9 cellular contexts compared by ENCODE assay signal in the genomic region with DNA sequence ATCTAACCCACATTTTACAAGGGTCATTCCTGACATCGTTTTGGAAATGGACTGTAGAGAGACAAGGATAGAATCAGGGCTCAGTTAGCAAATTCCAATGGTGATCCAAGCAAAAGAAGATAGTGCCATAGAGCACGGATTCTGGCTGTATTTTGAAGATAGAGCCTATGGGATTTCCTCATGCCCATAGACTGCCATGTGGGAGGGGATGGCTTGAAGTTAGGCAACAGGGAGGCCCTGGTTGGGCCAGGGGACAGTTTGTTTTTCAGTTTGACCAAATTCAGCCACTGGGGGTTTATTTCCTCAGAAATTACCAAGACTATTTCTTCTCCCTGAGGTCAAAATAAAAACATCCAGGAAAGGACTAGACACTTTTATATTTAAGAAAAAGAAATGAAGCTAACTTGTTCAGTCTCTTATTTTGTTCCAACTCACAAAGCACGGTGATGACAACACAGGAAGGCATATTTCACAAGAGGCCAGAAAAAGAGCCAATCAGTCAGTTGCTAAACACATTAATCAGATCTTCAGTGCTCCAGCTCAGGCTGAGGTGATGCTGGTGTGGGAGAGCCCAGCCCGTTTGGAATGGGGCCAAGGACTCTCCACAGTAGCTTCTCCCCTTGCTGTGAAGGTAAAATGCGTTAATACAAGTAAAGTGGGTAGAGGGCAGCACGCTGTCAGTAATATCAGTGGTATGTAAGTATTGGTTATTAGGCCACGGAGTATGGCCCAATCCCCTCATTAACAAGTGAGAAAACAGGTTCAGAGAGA. TPM values are rescaled to one million over a fixed set of nuclear protein-coding genes. Genes with fewer than 3 reads are reported as not detected.
DNase-seq lines count a peak whose midpoint lies in the region; ATAC-seq and TF ChIP-seq lines count a peak whose summit lies in the region.
"Had no signal": no experiment of that assay in that cellular context is flagged by ENCODE, and none has a peak within 500 bp of the region (broad histone marks: within the 10 kb centered on the region; RNA-seq: fewer than 3 reads in every experiment).

No MANE protein-coding gene starts in this region.

- ATAC-seq in HG02938 (IDR thresholded peaks at IDR 0.05; ENCODE audit: unreplicated experiment): no peak

- no peak overlapping the region for H3K4me2 ChIP-seq in neural progenitor cell

- H2AFZ ChIP-seq in neural progenitor cell (replicated peaks): peak overlapping the region; percentile 32

- H3K36me3 Mint-ChIP-seq in neural progenitor cell (no peaks in the 10 kb centered on the region), immature natural killer cell (peaks cover 0 to 4% (median 0%) of the 10 kb centered on the region in 3 donors)
- H3K36me3 Mint-ChIP-seq: activated naive CD8-positive, alpha-beta T cell had no signal

- H3K9me3 Mint-ChIP-seq in neural progenitor cell (peaks cover 6% of the 10 kb centered on the region), immature natural killer cell (no peaks in the 10 kb centered on the region)

- no peak overlapping the region for H3K4me3 Mint-ChIP-seq in neural progenitor cell
- H3K4me3 Mint-ChIP-seq in immature natural killer cell: no peak overlapping the region
- H3K4me3 Mint-ChIP-seq: activated naive CD8-positive, alpha-beta T cell had no signal

- H3K79me2 ChIP-seq in neural progenitor cell (ENCODE audit: low read depth): peaks cover 2% of the 10 kb centered on the region

- H3K27me3 Mint-ChIP-seq in neural progenitor cell (ENCODE audit: insufficient read depth, low read depth) (peaks cover 3% of the 10 kb centered on the region), immature natural killer cell (ENCODE audit: low read depth in 3 of 3) (peaks cover 2 to 5% (median 3%) of the 10 kb centered on the region in 3 donors)
- H3K27me3 Mint-ChIP-seq: activated naive CD8-positive, alpha-beta T cell had no signal

- H3K27ac ChIP-seq in neural progenitor cell: no peak overlapping the region

- no peak overlapping the region for H3K4me3 ChIP-seq in cardiac fibroblast (replicated peaks in 1 of 2; ENCODE audit: low read depth in 2 of 2, low read length in 2 of 2)
- no peak overlapping the region for H3K4me3 ChIP-seq in neural progenitor cell

- no peak overlapping the region for H3K27ac Mint-ChIP-seq in neural progenitor cell
- peak overlapping the region in 2 of 6 donors; percentile 32 to 47 for H3K27ac Mint-ChIP-seq in immature natural killer cell
- H3K27ac Mint-ChIP-seq: activated naive CD8-positive, alpha-beta T cell had no signal

- TF ChIP-seq CTCF in cardiac fibroblast (IDR thresholded peaks at IDR 0.05; ENCODE audit: low read depth, low read length) (no peak), neural progenitor cell (IDR thresholded peaks at IDR 0.05) (no peak)

- no peaks in the 10 kb centered on the region for H4K20me1 ChIP-seq in neural progenitor cell (ENCODE audit: low read depth)

- peaks cover 10% of the 10 kb centered on the region for H3F3A ChIP-seq in neural progenitor cell (ENCODE audit: low read depth)

- H3K27me3 ChIP-seq in neural progenitor cell: no peaks in the 10 kb centered on the region

- no peaks in the 10 kb centered on the region for H3K4me1 ChIP-seq in neural progenitor cell

- DNase-seq in GF-D8 (lab: John Stamatoyannopoulos, UW) (peak; percentile 98), NCI-H460 (ENCODE audit: extremely low read depth, low read depth) (peak; percentile 22), cardiac fibroblast (ENCODE audit: low read depth in 2 of 2) (peak; percentile 96 to 97), neural progenitor cell (ENCODE audit: low spot score) (no peak), immature natural killer cell (no peak)
- no peak for DNase-seq in effector CD4-positive, alpha-beta T cell
- DNase-seq in stimulated activated CD4-positive, alpha-beta T cell treated with anti-CD3 and anti-CD28 coated beads, Interleukin-2, amount 100 ng/mL, for 48 hours: no peak

- no peaks in the 10 kb centered on the region for H3K9me3 ChIP-seq in neural progenitor cell (ENCODE audit: low read depth)

- H3K4me1 Mint-ChIP-seq in neural progenitor cell: no peaks in the 10 kb centered on the region
- peaks cover 2 to 9% of the 10 kb centered on the region in 2 donors for H3K4me1 Mint-ChIP-seq in immature natural killer cell

- H3K36me3 ChIP-seq in neural progenitor cell: no peaks in the 10 kb centered on the region

- no peak overlapping the region for H3K9ac ChIP-seq in neural progenitor cell

RNA-seq across cellular contexts. Expression of gene DCTN4, which starts 4.4 kb away (rescaled TPM):
- 65.3 and 66.4 TPM in 2 replicates for total RNA-seq in NCI-H460 (2014; rRNA removed; shearing (Covaris generic))
- 24.8 and 44.0 TPM in 2 replicates for polyA plus RNA-seq in NCI-H460 (2014; cell fraction: nucleus; rRNA removed)
- 50.0 and 65.8 TPM in 2 replicates for total RNA-seq in neural progenitor cell (ENCODE audit: low replicate concordance)
- 10 to 100 TPM in 1 of 3 donors, 1 to 10 TPM in 2; 8.0 to 10.6 (median 9.4) TPM for polyA plus RNA-seq in immature natural killer cell

RNA-seq across cellular contexts. Expression of gene SMIM3, which starts 15.3 kb away (rescaled TPM):
- 8.0 and 8.2 TPM in 2 replicates for total RNA-seq in NCI-H460 (2014; rRNA removed; shearing (Covaris generic))
- 1.1 and 1.9 TPM in 2 replicates for polyA plus RNA-seq in NCI-H460 (2014; cell fraction: nucleus; rRNA removed)
- 18.4 and 24.6 TPM in 2 replicates for total RNA-seq in neural progenitor cell (ENCODE audit: low replicate concordance)
- polyA plus RNA-seq in immature natural killer cell: 10 to 100 TPM; 20.1 to 32.6 (median 21.7) TPM

Comparison
In these comparisons a context has a peak if more than half of its experiments do, and no peak if none do; other contexts are left out.
1. DNase-seq: peak in GF-D8 (single experiment), NCI-H460 (single experiment) and cardiac fibroblast (2 of 2); none in neural progenitor cell (single experiment), immature natural killer cell (0 of 3), effector CD4-positive, alpha-beta T cell (single experiment) and stimulated activated CD4-positive, alpha-beta T cell treated with anti-CD3 and anti-CD28 coated beads, Interleukin-2, amount 100 ng/mL, for 48 hours (0 of 2).